ENCODE assay signal across 1 cellular context in the genomic region with DNA sequence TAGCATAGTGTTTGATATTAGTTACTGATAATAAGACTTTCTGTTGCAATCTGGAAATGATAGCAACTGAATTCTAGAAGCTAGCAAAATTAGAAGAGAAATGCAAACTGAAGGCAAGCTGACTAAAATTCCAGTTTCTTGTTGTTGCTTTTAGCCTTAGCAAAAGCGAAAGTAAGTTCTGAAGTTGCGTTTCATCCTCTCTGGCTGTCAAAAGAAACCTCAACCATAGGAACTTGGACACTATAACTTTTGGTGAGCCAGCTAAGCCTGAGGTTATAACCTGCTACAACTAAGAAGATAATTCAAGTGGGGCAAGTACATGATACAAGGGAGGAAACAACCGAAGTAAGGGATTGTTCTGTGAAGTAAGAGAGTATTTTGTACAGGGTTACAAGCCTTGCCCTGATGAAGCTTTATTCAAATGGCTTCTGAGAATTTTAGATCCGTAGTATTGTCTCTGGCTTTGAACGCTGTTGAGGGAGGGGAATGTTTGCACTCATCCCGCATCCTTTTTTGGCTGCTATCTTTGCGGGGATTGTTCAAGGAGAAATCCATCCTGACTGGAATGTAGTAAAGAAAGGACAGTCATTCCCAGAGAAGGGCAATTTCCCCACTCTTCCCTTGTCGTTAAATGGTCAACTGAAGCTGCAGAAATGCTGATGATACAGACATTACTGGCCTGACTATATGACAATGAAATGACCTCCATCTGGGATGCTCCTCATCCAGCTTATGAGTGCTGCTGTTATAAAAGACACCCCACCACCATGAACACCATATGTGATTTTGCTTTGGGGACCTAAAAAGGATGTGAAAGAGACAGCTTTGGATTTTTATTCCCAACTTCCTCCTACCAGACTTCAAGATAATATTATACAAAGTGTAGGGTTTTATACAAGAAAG.
TF ChIP-seq lines count a peak whose summit lies in the region.

No MANE protein-coding gene starts in this region.

TF ChIP-seq in GM12878, 131 proteins besides CTCF, POLR2A, EP300 and RAD21:
- TF ChIP-seq SMAD5 (IDR thresholded peaks at IDR 0.05; ENCODE audit: low read depth) (no peak), RUNX3 (IDR thresholded peaks at IDR 0.05; ENCODE audit: low read length) (peak; percentile 65), MLLT1 (IDR thresholded peaks at IDR 0.05) (0 out of 2 replicates have a peak, but pooled peaks have one; percentile 29), CBX5 (IDR thresholded peaks at IDR 0.05; ENCODE audit: low read depth) (0 out of 2 replicates have a peak, but pooled peaks have one; percentile 29), IKZF2 (IDR thresholded peaks at IDR 0.05) (peak in 1 of 2 experiments; percentile 10; a peak in 1 of 4 replicates)
